In the genomic region with DNA sequence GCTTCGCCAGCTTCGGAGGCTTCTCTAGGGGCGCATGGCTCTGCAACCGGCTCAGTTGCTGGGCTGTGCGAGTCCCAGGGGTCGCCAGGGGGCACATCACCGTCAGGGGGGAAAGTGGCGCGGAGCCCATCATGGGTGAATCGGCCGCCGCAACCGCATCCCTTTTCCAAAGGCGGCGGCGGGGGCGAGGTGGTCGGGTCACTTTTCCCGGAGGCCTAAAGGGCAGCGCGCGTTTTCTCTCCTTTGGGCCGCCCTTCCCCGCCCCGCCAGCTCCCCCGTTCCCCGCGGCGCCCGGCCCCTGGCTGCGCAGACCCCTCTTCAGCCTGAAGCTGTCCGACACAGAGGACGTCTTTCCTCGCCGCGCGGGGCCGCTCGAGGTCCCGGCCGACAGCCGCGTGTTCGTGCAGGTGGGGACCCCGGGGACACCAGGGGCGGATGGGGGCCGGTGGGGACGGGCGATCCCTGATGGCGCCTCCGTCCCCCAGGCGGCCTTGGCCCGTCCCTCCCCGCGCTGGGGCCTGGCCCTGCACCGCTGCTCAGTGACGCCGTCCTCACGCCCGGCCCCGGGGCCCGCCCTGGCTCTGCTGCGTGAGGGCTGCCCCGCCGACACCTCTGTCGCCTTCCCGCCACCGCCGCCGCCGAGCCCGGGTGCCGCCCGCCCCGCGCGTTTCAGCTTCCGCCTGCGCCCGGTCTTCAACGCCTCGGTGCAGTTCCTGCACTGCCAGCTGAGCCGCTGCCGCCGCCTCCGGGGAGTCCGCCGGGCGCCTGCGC, we compare ENCODE assay signal across 6 cellular contexts. TPM values are rescaled to one million over a fixed set of nuclear protein-coding genes. Genes with fewer than 3 reads are reported as not detected.
DNase-seq lines count a peak whose midpoint lies in the region; ATAC-seq, FAIRE-seq and TF ChIP-seq lines count a peak whose summit lies in the region.

No MANE protein-coding gene starts in this region.

- POLR2A ChIA-PET in Panc1 (lab: Charles Lee), result interaction anchor here (1.3 kb wide), 1 partner anchor 27 kb away, joined by 4 read pairs; a partner anchor contains a TSS

- in situ Hi-C loops in Panc1 (cut with HindIII; ENCODE audit: low pct_unique_long_range_greater_than_20kb, low sequenced_read_pairs), result no loop called here

- no peak for FAIRE-seq in small intestine (lab: Jason Lieb, UNC)

- ATAC-seq in DND-41 (ENCODE audit: insufficient read depth, low read depth) (no peak), Panc1 (peak; percentile 13; the same call in 1 of the 2 replicates), GM19463 (IDR thresholded peaks at IDR 0.05; ENCODE audit: unreplicated experiment) (no peak)

- H3K4me1 ChIP-seq in DND-41 (ENCODE audit: insufficient read depth, low read length), result peaks cover 22% of the 10 kb centered on the region
- peaks cover 10% of the 10 kb centered on the region for H3K4me1 ChIP-seq in Panc1 (ENCODE audit: control insufficient read depth, insufficient read depth, low read length)
- H3K4me1 ChIP-seq in small intestine (ENCODE audit: control insufficient read depth in 2 of 2, insufficient read depth in 1 of 2, low read depth in 1 of 2, low read length in 1 of 2), result peaks cover 2 to 6% of the 10 kb centered on the region in 2 donors

- CTCF ChIA-PET in Panc1 (lab: Charles Lee), result no interaction called here

- H3K9me3 ChIP-seq in DND-41 (ENCODE audit: insufficient read depth, low read length, severe bottlenecking) (no peaks in the 10 kb centered on the region), Panc1 (ENCODE audit: control insufficient read depth, insufficient read depth, low read depth, low read length) (no peaks in the 10 kb centered on the region), small intestine (ENCODE audit: control insufficient read depth, low read depth) (no peaks in the 10 kb centered on the region)

- H3K79me2 ChIP-seq in DND-41 (ENCODE audit: insufficient read depth, low read length), result no peaks in the 10 kb centered on the region

- H3K27ac ChIP-seq in DND-41 (ENCODE audit: low read length) (no peak overlapping the region), Panc1 (ENCODE audit: low read length) (peak overlapping the region; percentile 48; the same call in 1 of the 2 replicates), dorsolateral prefrontal cortex (peak overlapping the region in 47 of 59 donors; percentile 19 to 95 (median 73)), small intestine (ENCODE audit: low read depth in 1 of 2, low read length in 1 of 2) (no peak overlapping the region)

- peaks cover 28% of the 10 kb centered on the region for H4K20me1 ChIP-seq in DND-41 (ENCODE audit: insufficient read depth, low read length)

- H3K4me3 ChIP-seq in DND-41 (ENCODE audit: low read depth in 1 of 2, low read length in 2 of 2), result no peak overlapping the region
- H3K4me3 ChIP-seq in Panc1 (ENCODE audit: low read depth in 2 of 2, low read length in 2 of 2), result peak overlapping the region; percentile 42 to 61
- peak overlapping the region in 58 of 59 donors; percentile 19 to 90 (median 70) for H3K4me3 ChIP-seq in dorsolateral prefrontal cortex
- peak overlapping the region in 1 of 2 donors; percentile 77 for H3K4me3 ChIP-seq in small intestine (ENCODE audit: low read depth in 1 of 2, low read length in 2 of 2)

- TF ChIP-seq CTCF in DND-41 (IDR thresholded peaks at IDR 0.05; ENCODE audit: borderline replicate concordance, extremely low read depth, low read length, poor library complexity, severe bottlenecking), result no peak
- TF ChIP-seq CTCF in Panc1 (IDR thresholded peaks at IDR 0.05), result peak; percentile 30
- TF ChIP-seq CTCF in dorsolateral prefrontal cortex (IDR thresholded peaks at IDR 0.05 in 54 of 56, conservative IDR thresholded peaks at IDR 0.05 in 2 of 56; ENCODE audit: low read depth in 1 of 56, partially characterized antibody in 56 of 56), result no peak

- H2AFZ ChIP-seq in DND-41 (ENCODE audit: low read depth, low read length), result no peak overlapping the region

- no peak overlapping the region for H3K4me2 ChIP-seq in DND-41 (ENCODE audit: insufficient read depth, low read length)

- DNase-seq in DND-41 (peak; percentile 24), Panc1 (ENCODE audit: low read depth, low spot score) (no peak), dorsolateral prefrontal cortex (peak in 3 of 10 donors; percentile 39 to 70 (median 63)), small intestine (peak; percentile 32), NK-92 (lab: John Stamatoyannopoulos, UW; ENCODE audit: unreplicated experiment) (no peak)

- H3K27me3 ChIP-seq in DND-41 (ENCODE audit: insufficient read depth, low read length, poor library complexity) (peaks cover 12% of the 10 kb centered on the region), Panc1 (ENCODE audit: control insufficient read depth, insufficient read depth, low read length) (no peaks in the 10 kb centered on the region), dorsolateral prefrontal cortex (peaks cover 0 to 45% (median 21%) of the 10 kb centered on the region in 45 donors), small intestine (ENCODE audit: control insufficient read depth in 2 of 2, insufficient read depth in 2 of 2, low read length in 2 of 2) (peaks cover 0 to 20% of the 10 kb centered on the region in 2 donors)

- 1% methylated on average over 36 to 90 of the region's 90 CpGs for WGBS in small intestine, 3 donors

- H3K36me3 ChIP-seq in DND-41 (ENCODE audit: insufficient read depth, low read length) (peaks cover 18% of the 10 kb centered on the region), Panc1 (ENCODE audit: control insufficient read depth, insufficient read depth, low read length) (no peaks in the 10 kb centered on the region; the same call in 1 of the 2 replicates), small intestine (ENCODE audit: control insufficient read depth in 2 of 2, insufficient read depth in 2 of 2, low read length in 2 of 2) (peaks cover 2 to 7% of the 10 kb centered on the region in 2 donors)

- intact Hi-C loops in Panc1 (cut with micrococcal nuclease; ENCODE audit: unreplicated experiment) (no loop called here), dorsolateral prefrontal cortex (cut with DNase I) (loop anchor here in 1 of 2 donors (5.0 kb wide), 1 partner anchor 54 kb away; no protein-coding TSS in a partner anchor)

- no TSS peak for BruUV-seq in Panc1 (replicated peaks; lab: Mats Ljungman, UMichigan)

- no peak overlapping the region for H3K9ac ChIP-seq in DND-41 (ENCODE audit: low read depth, low read length)

RNA-seq across cellular contexts. Expression of a gene that starts 1.7 kb away (rescaled TPM):
- total RNA-seq in Panc1 (2021; ENCODE audit: unreplicated experiment) (12.5 TPM), dorsolateral prefrontal cortex (10 to 100 TPM in 119 of 120 experiments, 1 to 10 TPM in 1; 9.8 to 66.3 (median 34.6) TPM)
- 38.6 TPM for polyA plus RNA-seq in Panc1 (2012; ENCODE audit: insufficient read length)
- polyA plus RNA-seq in small intestine, result under 1 TPM in 1 of 3 donors, not detected in 2; 0.21 TPM

RNA-seq across cellular contexts. Expression of a gene that starts 3.8 kb away (rescaled TPM):
- total RNA-seq in Panc1 (2021; ENCODE audit: unreplicated experiment) (63.0 TPM), dorsolateral prefrontal cortex (10 to 100 TPM; 11.3 to 27.9 (median 16.9) TPM)
- 64.0 TPM for polyA plus RNA-seq in Panc1 (2012; ENCODE audit: insufficient read length)
- 10 to 100 TPM; 15.7 to 17.3 (median 17.1) TPM for polyA plus RNA-seq in small intestine

RNA-seq across cellular contexts. Expression of a gene that starts 9.6 kb away (rescaled TPM):
- total RNA-seq in Panc1 (2021; ENCODE audit: unreplicated experiment) (89.4 TPM), dorsolateral prefrontal cortex (100 to 1,000 TPM in 78 of 120 experiments, 10 to 100 TPM in 42; 38.0 to 212 (median 112) TPM)
- polyA plus RNA-seq in Panc1 (2012; ENCODE audit: insufficient read length), result 269 TPM
- polyA plus RNA-seq in small intestine, result 1 to 10 TPM in 1 of 3 donors, not detected in 2; 1.1 TPM

RNA-seq across cellular contexts. Expression of a gene that starts 12.6 kb away (rescaled TPM):
- total RNA-seq in Panc1 (2021; ENCODE audit: unreplicated experiment) (32.9 TPM), dorsolateral prefrontal cortex (10 to 100 TPM; 28.0 to 51.9 (median 39.4) TPM)
- polyA plus RNA-seq in Panc1 (2012; ENCODE audit: insufficient read length), result 35.2 TPM
- polyA plus RNA-seq in small intestine, result 10 to 100 TPM; 17.3 to 22.4 (median 20.8) TPM

RNA-seq across cellular contexts. Expression of a gene that starts 27.1 kb away (rescaled TPM):
- total RNA-seq in Panc1 (2021; ENCODE audit: unreplicated experiment), result 105 TPM
- polyA plus RNA-seq in Panc1 (2012; ENCODE audit: insufficient read length), result 123 TPM
- 100 to 1,000 TPM in 1 of 120 experiments, 10 to 100 TPM in 119; 34.5 to 109 (median 53.7) TPM for total RNA-seq in dorsolateral prefrontal cortex
- 10 to 100 TPM; 65.1 to 81.4 (median 72.6) TPM for polyA plus RNA-seq in small intestine

Comparison
In these comparisons a context has a peak if more than half of its experiments do, and no peak if none do; other contexts are left out.
1. DNase-seq: peak in DND-41 (single experiment) and small intestine (single experiment); none in Panc1 (single experiment) and NK-92 (single experiment).
2. H3K27ac ChIP-seq: peak in Panc1 (single experiment) and dorsolateral prefrontal cortex (47 of 59); none in DND-41 (single experiment) and small intestine (0 of 2).
3. H3K4me3 ChIP-seq: peak in Panc1 (2 of 2) and dorsolateral prefrontal cortex (58 of 59); none in DND-41 (0 of 2).